ENCODE assay signal across 19 cellular contexts in the genomic region with DNA sequence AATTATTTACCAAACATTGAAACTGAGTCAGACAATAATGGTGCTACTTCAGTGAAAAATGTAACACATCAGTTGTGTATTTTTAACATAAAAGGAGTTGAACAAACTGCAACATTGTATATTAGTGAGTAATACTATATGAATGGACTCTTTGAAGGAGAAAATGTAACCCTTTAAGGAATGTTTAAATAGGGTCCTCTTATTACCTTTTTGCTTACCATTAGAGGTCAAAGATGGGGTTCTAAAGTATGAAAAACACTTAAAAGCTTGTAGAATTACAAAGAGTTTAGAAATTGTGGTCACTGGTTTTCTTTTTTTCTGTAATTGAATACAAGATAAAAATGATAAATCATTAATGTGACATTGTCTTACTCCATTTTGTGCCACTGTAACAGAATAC. TPM values are rescaled to one million over a fixed set of nuclear protein-coding genes. Genes with fewer than 3 reads are reported as not detected.
DNase-seq lines count a peak whose midpoint lies in the region; TF ChIP-seq lines count a peak whose summit lies in the region.
"Had no signal": no experiment of that assay in that cellular context is flagged by ENCODE, and none has a peak within 500 bp of the region (broad histone marks: within the 10 kb centered on the region; RNA-seq: fewer than 3 reads in every experiment).

No MANE protein-coding gene starts in this region.

- no peaks in the 10 kb centered on the region for H3K9me3 ChIP-seq in GM23248 (ENCODE audit: low read depth)
- H3K9me3 ChIP-seq: Caco-2 had no signal

- TF ChIP-seq CTCF in KMS-11 (conservative IDR thresholded peaks at IDR 0.05; ENCODE audit: low read depth, low read length), result no peak
- TF ChIP-seq CTCF in astrocyte of the spinal cord (IDR thresholded peaks at IDR 0.05; ENCODE audit: low read depth, low read length), result no peak

- H3K27ac ChIP-seq in GM23248, result no peak overlapping the region
- H3K27ac ChIP-seq in KMS-11, result no peak overlapping the region
- H3K27ac ChIP-seq: C4-2B had no signal

- H3K36me3 ChIP-seq in GM23248 (ENCODE audit: low read depth), result no peaks in the 10 kb centered on the region
- H3K36me3 ChIP-seq in KMS-11 (ENCODE audit: insufficient read depth), result no peaks in the 10 kb centered on the region

- no peaks in the 10 kb centered on the region for H3K27me3 ChIP-seq in GM23248 (replicated peaks; ENCODE audit: insufficient read depth)
- no peaks in the 10 kb centered on the region for H3K27me3 ChIP-seq in KMS-11 (ENCODE audit: insufficient read depth, low read depth)

- DNase-seq in GM23248 (peak; percentile 2), astrocyte of the spinal cord (ENCODE audit: low read depth, low spot score) (peak; percentile 42), GDM1 (lab: John Stamatoyannopoulos, UW) (no peak), NCI-H2171 (lab: John Stamatoyannopoulos, UW) (no peak), cortex of kidney (lab: John Stamatoyannopoulos, UW) (no peak)
- DNase-seq in activated CD4-positive, CD25-positive, alpha-beta regulatory T cell (lab: John Stamatoyannopoulos, UW), result no peak
- DNase-seq: AML-193, Caco-2, DMS153, NCI-H187, NCI-H2107, NCI-H2227 treated with DMSO at 0.1 percent for 48 hours, NCI-H510A treated with DMSO at 0.1 percent for 48 hours, PC-3, RPMI8226, SHP77 treated with DMSO at 0.1 percent for 48 hours, T-helper 1 cell had no signal

- H4K20me1 ChIP-seq in GM23248 (ENCODE audit: insufficient read depth), result no peaks in the 10 kb centered on the region
- H4K20me1 ChIP-seq in KMS-11 (ENCODE audit: insufficient read depth), result no peaks in the 10 kb centered on the region

- H3F3A ChIP-seq in GM23248 (ENCODE audit: insufficient read depth), result peaks cover 9% of the 10 kb centered on the region

- H3K79me2 ChIP-seq in GM23248 (ENCODE audit: insufficient read depth) (no peaks in the 10 kb centered on the region), KMS-11 (ENCODE audit: insufficient read depth, low read depth) (no peaks in the 10 kb centered on the region)

- in situ Hi-C loops in GM23248 (cut with MboI) (loop anchor here (25.0 kb wide), 1 partner anchor 939 kb away; no protein-coding TSS in a partner anchor), astrocyte of the spinal cord (cut with HindIII; ENCODE audit: low sequenced_read_pairs) (no loop called here)

- H3K9ac ChIP-seq in GM23248 (no peak overlapping the region), KMS-11 (no peak overlapping the region)

- no peaks in the 10 kb centered on the region for H3K9me2 ChIP-seq in GM23248 (ENCODE audit: insufficient read depth)

- H2AFZ ChIP-seq in GM23248 (no peak overlapping the region), KMS-11 (ENCODE audit: low read depth) (no peak overlapping the region)

- no peak overlapping the region for H3K4me2 ChIP-seq in GM23248 (ENCODE audit: unreplicated experiment)
- 0 out of 2 replicates have a peak overlapping the region, but pooled peaks have one; percentile 42 for H3K4me2 ChIP-seq in KMS-11

- no peak overlapping the region for H3K4me3 ChIP-seq in GM23248
- no peak overlapping the region for H3K4me3 ChIP-seq in KMS-11 (IDR thresholded peaks at IDR 0.05; ENCODE audit: insufficient read depth, low read depth, low read length)
- no peak overlapping the region for H3K4me3 ChIP-seq in astrocyte of the spinal cord (ENCODE audit: low read depth, low read length)

- peaks cover 17% of the 10 kb centered on the region for H3K4me1 ChIP-seq in GM23248 (ENCODE audit: insufficient read depth)
- peaks cover 29% of the 10 kb centered on the region for H3K4me1 ChIP-seq in KMS-11 (ENCODE audit: low read depth, poor library complexity, severe bottlenecking)

RNA-seq across cellular contexts. Expression of gene SESN1, which starts 43.3 kb away (rescaled TPM):
- 17.6 and 27.2 TPM in 2 replicates for total RNA-seq in GM23248 (2014; rRNA removed; shearing (Covaris generic))
- 14.2 and 14.7 TPM in 2 replicates for polyA plus RNA-seq in GM23248 (2016; fragmentation: Nextera tagmentation; extraction: Ambion mirVana)

RNA-seq across cellular contexts. Expression of gene CEP57L1, which starts 44.0 kb away (rescaled TPM):
- 18.1 and 20.6 TPM in 2 replicates for total RNA-seq in GM23248 (2014; rRNA removed; shearing (Covaris generic))
- 25.6 and 26.1 TPM in 2 replicates for polyA plus RNA-seq in GM23248 (2016; fragmentation: Nextera tagmentation; extraction: Ambion mirVana)

Comparison
In these comparisons a context has a peak if more than half of its experiments do, and no peak if none do; other contexts are left out.
1. DNase-seq: peak in GM23248 (single experiment) and astrocyte of the spinal cord (single experiment); none in GDM1 (single experiment), NCI-H2171 (single experiment), activated CD4-positive, CD25-positive, alpha-beta regulatory T cell (0 of 4) and cortex of kidney (single experiment).